Comparison of ENCODE assay signal across 19 cellular contexts in the genomic region with DNA sequence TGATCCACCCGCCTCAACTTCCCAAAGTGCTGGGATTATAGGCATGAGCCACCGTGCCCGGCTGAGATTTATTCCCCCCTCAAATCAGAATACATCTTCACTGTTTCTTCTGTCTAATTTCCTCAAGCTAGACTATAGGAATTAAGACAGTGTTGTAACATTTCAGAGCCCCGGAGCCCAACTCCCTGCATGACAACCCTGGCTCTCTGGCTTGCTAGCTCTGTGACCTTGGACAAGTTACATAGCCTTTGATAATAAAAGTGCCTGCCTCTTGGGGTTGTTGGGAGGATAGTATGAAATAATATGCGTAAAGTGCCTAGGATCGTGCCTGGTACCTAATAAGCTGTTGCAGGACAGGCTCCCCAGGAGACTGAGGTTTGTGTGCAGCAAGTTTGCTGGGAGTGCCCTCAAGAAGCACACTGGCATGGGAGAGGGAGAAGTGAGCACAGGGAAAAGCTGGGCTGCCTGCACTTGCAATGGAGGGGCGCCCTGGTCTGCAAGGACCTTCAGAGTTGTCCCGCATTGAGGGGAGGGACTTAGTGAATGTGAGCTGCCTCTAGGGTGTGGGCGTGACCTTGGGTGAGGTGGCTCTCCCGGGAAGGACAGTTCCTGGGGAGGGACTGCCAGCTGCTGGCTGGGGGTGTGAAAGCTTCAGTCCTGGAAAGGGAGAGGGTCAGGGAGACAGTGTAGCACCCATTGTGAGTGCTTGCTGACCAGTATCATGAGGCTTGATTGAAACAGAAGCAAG. TPM values are rescaled to one million over a fixed set of nuclear protein-coding genes. Genes with fewer than 3 reads are reported as not detected.
DNase-seq lines count a peak whose midpoint lies in the region; ATAC-seq, FAIRE-seq and TF ChIP-seq lines count a peak whose summit lies in the region.
"Had no signal": no experiment of that assay in that cellular context is flagged by ENCODE, and none has a peak within 500 bp of the region (broad histone marks: within the 10 kb centered on the region; RNA-seq: fewer than 3 reads in every experiment).

No MANE protein-coding gene starts in this region.

- no peak overlapping the region for H3K56ac ChIP-seq in H9 (ENCODE audit: insufficient read length, low read depth, low read length)

- no peak overlapping the region for H2BK15ac ChIP-seq in H9 (ENCODE audit: low read depth, low read length)

- no peak overlapping the region for H2BK20ac ChIP-seq in H9 (ENCODE audit: low read depth, low read length, poor library complexity, severe bottlenecking)

- no peak for FAIRE-seq in pancreas (lab: Jason Lieb, UNC)
- FAIRE-seq: endothelial cell of umbilical vein, G401.6 had no signal

- no CpG with 5 or more reads among the region's 10 CpGs for WGBS in H9 (ENCODE audit: extremely low coverage, insufficient read length, low lambda C conversion rate)
- WGBS in heart right ventricle, 2 donors, result 63 to 67% methylated on average over 10 of the region's 10 CpGs
- WGBS in pancreas, 2 donors, result 37 to 42% methylated on average over 10 of the region's 10 CpGs

- no peak overlapping the region for H3T11ph ChIP-seq in H9 (ENCODE audit: low read length)

- H3K4me3 Mint-ChIP-seq in H9, result no peak overlapping the region; a peak in 1 of 5 replicates
- H3K4me3 Mint-ChIP-seq: CD4-positive, CD25-positive, alpha-beta regulatory T cell; naive thymus-derived CD4-positive, alpha-beta T cell had no signal

- POLR2A ChIA-PET in Panc1 (lab: Charles Lee), result no interaction called here

- no peaks in the 10 kb centered on the region; the same call in 1 of the 2 replicates for H3K27me3 ChIP-seq in H9 (ENCODE audit: insufficient read depth, low read length)
- no peaks in the 10 kb centered on the region for H3K27me3 ChIP-seq in Panc1 (ENCODE audit: control insufficient read depth, insufficient read depth, low read length)
- no peaks in the 10 kb centered on the region for H3K27me3 ChIP-seq in heart right ventricle
- no peaks in the 10 kb centered on the region for H3K27me3 ChIP-seq in pancreas

- no peaks in the 10 kb centered on the region for H3K9me3 ChIP-seq in H9 (ENCODE audit: control insufficient read depth, low read depth, low read length)
- no peaks in the 10 kb centered on the region for H3K9me3 ChIP-seq in Panc1 (ENCODE audit: control insufficient read depth, insufficient read depth, low read depth, low read length)
- no peaks in the 10 kb centered on the region for H3K9me3 ChIP-seq in heart right ventricle
- H3K9me3 ChIP-seq in pancreas, result no peaks in the 10 kb centered on the region
- H3K9me3 ChIP-seq: psoas muscle had no signal

- H3K36me3 ChIP-seq in Panc1 (ENCODE audit: control insufficient read depth, insufficient read depth, low read length) (no peaks in the 10 kb centered on the region), heart right ventricle (no peaks in the 10 kb centered on the region), pancreas (no peaks in the 10 kb centered on the region)

- H3K27ac ChIP-seq in H9 (ENCODE audit: insufficient read length, low read depth, low read length) (no peak overlapping the region), Panc1 (ENCODE audit: low read length) (no peak overlapping the region), heart right ventricle (peak overlapping the region in 3 of 10 donors; percentile 21 to 39 (median 36)), pancreas (no peak overlapping the region)
- H3K27ac ChIP-seq: psoas muscle had no signal

- no peak overlapping the region for H4K5ac ChIP-seq in H9 (ENCODE audit: insufficient read length, low read depth, low read length)

- H3K79me2 ChIP-seq in H9 (ENCODE audit: insufficient read depth, low read length), result no peaks in the 10 kb centered on the region

- no peaks in the 10 kb centered on the region for H4K20me1 ChIP-seq in H9 (ENCODE audit: control insufficient read depth, insufficient read depth, insufficient read length)

- no peak overlapping the region for H3K4me2 ChIP-seq in H9 (ENCODE audit: insufficient read depth, insufficient read length, low read length)

- H2BK120ac ChIP-seq in H9 (ENCODE audit: low read depth, low read length, poor library complexity, severe bottlenecking), result no peak overlapping the region

- no peak for TF ChIP-seq CTCF in H9 (conservative IDR thresholded peaks at IDR 0.05)
- TF ChIP-seq CTCF in Panc1 (IDR thresholded peaks at IDR 0.05), result no peak
- no peak for TF ChIP-seq CTCF in heart right ventricle (IDR thresholded peaks at IDR 0.05)
- no peak for TF ChIP-seq CTCF in pancreas (IDR thresholded peaks at IDR 0.05)

- no peak overlapping the region for H3K9ac ChIP-seq in H9 (ENCODE audit: extremely low read depth, insufficient read length, low read length)

- H3K27me3 Mint-ChIP-seq in H9 (ENCODE audit: low read depth), result peaks cover 84% of the 10 kb centered on the region
- H3K27me3 Mint-ChIP-seq: naive thymus-derived CD4-positive, alpha-beta T cell had no signal

- peaks cover 10 to 27% of the 10 kb centered on the region in 2 experiments for H3K4me1 Mint-ChIP-seq in H9

- no peak overlapping the region for H2AK5ac ChIP-seq in H9 (ENCODE audit: insufficient read length, low read length)

- H3K14ac ChIP-seq in H9 (ENCODE audit: insufficient read depth, low read length), result no peak overlapping the region; the same call in 1 of the 2 replicates

- no peak overlapping the region for H2BK5ac ChIP-seq in H9 (ENCODE audit: insufficient read length, low read length)

- H3K4ac ChIP-seq in H9 (ENCODE audit: low read depth, low read length), result no peak overlapping the region

- no peak overlapping the region for H4K8ac ChIP-seq in H9 (replicated peaks; ENCODE audit: insufficient read length, low read depth, low read length)

- no peak overlapping the region for H3K23ac ChIP-seq in H9 (ENCODE audit: insufficient read length, low read depth, low read length)

- no peaks in the 10 kb centered on the region for H3K23me2 ChIP-seq in H9 (ENCODE audit: insufficient read length, low read depth, low read length, poor library complexity, severe bottlenecking)

- no peaks in the 10 kb centered on the region for H3K36me3 Mint-ChIP-seq in H9 (ENCODE audit: insufficient read depth in 1 of 3, low read depth in 3 of 3)
- H3K36me3 Mint-ChIP-seq: CD4-positive, CD25-positive, alpha-beta regulatory T cell had no signal

- H3K4me3 ChIP-seq in Panc1 (ENCODE audit: low read depth in 2 of 2, low read length in 2 of 2) (no peak overlapping the region), heart right ventricle (no peak overlapping the region), pancreas (no peak overlapping the region)
- H3K4me3 ChIP-seq: psoas muscle had no signal

- BruUV-seq in Panc1 (replicated peaks; lab: Mats Ljungman, UMichigan), result no TSS peak

- no peaks in the 10 kb centered on the region; the same call in 1 of the 2 replicates for H3K4me1 ChIP-seq in H9 (ENCODE audit: insufficient read depth, low read length)
- no peaks in the 10 kb centered on the region for H3K4me1 ChIP-seq in Panc1 (ENCODE audit: control insufficient read depth, insufficient read depth, low read length)
- peaks cover 0 to 15% (median under 1%) of the 10 kb centered on the region in 9 donors for H3K4me1 ChIP-seq in heart right ventricle
- H3K4me1 ChIP-seq in pancreas, result peaks cover 4 to 7% (median 5%) of the 10 kb centered on the region in 3 donors
- H3K4me1 ChIP-seq: psoas muscle had no signal

- ATAC-seq in Panc1, result peak; percentile 70
- ATAC-seq in heart right ventricle, result peak; percentile 61 to 83 (median 73)
- peak; percentile 38 to 71 (median 55) for ATAC-seq in pancreas
- ATAC-seq in GM19395 (IDR thresholded peaks at IDR 0.05; ENCODE audit: unreplicated experiment), result no peak
- no peak for ATAC-seq in GM21529 (IDR thresholded peaks at IDR 0.05; ENCODE audit: unreplicated experiment)
- ATAC-seq: naive thymus-derived CD4-positive, alpha-beta T cell; psoas muscle had no signal

- no peak overlapping the region for H2BK12ac ChIP-seq in H9 (ENCODE audit: insufficient read length, low read depth, low read length)

- no peaks in the 10 kb centered on the region for H3K9me3 Mint-ChIP-seq in H9
- H3K9me3 Mint-ChIP-seq: CD4-positive, CD25-positive, alpha-beta regulatory T cell; naive thymus-derived CD4-positive, alpha-beta T cell had no signal

- H4K91ac ChIP-seq in H9 (ENCODE audit: insufficient read length, low read depth, low read length), result no peak overlapping the region

- in situ Hi-C loops in Panc1 (cut with HindIII; ENCODE audit: low pct_unique_long_range_greater_than_20kb, low sequenced_read_pairs), result no loop called here

- H2AFZ ChIP-seq in H9 (ENCODE audit: low read length), result no peak overlapping the region

- peak; percentile 76 for DNase-seq in H9
- no peak for DNase-seq in Panc1 (ENCODE audit: low read depth, low spot score)
- peak in 1 of 2 donors; percentile 43 for DNase-seq in heart right ventricle
- DNase-seq in pancreas, result peak in 1 of 6 donors; percentile 38
- DNase-seq in germinal center (ENCODE audit: low spot score), result no peak
- no peak for DNase-seq in NK-92 (lab: John Stamatoyannopoulos, UW; ENCODE audit: unreplicated experiment)
- DNase-seq: CD4-positive, CD25-positive, alpha-beta regulatory T cell; glutamatergic neuron; naive thymus-derived CD4-positive, alpha-beta T cell; NCI-H2081; NCI-H774; psoas muscle; stimulated activated CD4-positive, alpha-beta T cell treated with anti-CD3 and anti-CD28 coated beads, Interleukin-15, amount 100 ng/mL, for 24 hours; substantia nigra; T1000 had no signal

- intact Hi-C loops in Panc1 (cut with micrococcal nuclease; ENCODE audit: unreplicated experiment), result no loop called here
- intact Hi-C loops in heart right ventricle (cut with DNase I), result no loop called here
- intact Hi-C loops in pancreas (cut with DNase I), result no loop called here

- no peak overlapping the region for H3K18ac ChIP-seq in H9 (ENCODE audit: insufficient read length, low read depth, low read length)

- H3K79me1 ChIP-seq in H9 (ENCODE audit: insufficient read depth, low read depth, low read length, poor library complexity, severe bottlenecking), result no peaks in the 10 kb centered on the region

- CTCF ChIA-PET in Panc1 (lab: Charles Lee), result interaction anchor here (0.7 kb wide), 1 partner anchor 82 kb away, joined by 9 read pairs; no protein-coding TSS in a partner anchor

- H3K27ac Mint-ChIP-seq in H9, result no peak overlapping the region; a peak in 1 of 7 replicates

RNA-seq across cellular contexts. Expression of gene TAF8, which starts 43.4 kb away (rescaled TPM):
- total RNA-seq in H9 (2021), result 30.4 and 32.9 TPM in 2 replicates
- total RNA-seq in Panc1 (2021; ENCODE audit: unreplicated experiment), result 35.5 TPM
- 18.2 TPM for polyA plus RNA-seq in Panc1 (2012; ENCODE audit: insufficient read length)
- total RNA-seq in heart right ventricle, result 10 to 100 TPM; 21.0 to 38.1 (median 31.6) TPM
- polyA plus RNA-seq in heart right ventricle, result 10 to 100 TPM; 15.2 to 20.1 TPM
- 10 to 100 TPM in 3 of 6 donors, 1 to 10 TPM in 3; 7.5 to 16.8 (median 9.8) TPM for total RNA-seq in pancreas
- polyA plus RNA-seq in pancreas, result 1 to 10 TPM; 4.8 to 7.8 TPM

RNA-seq across cellular contexts. Expression of gene C6orf132, which starts 48.7 kb away (rescaled TPM):
- total RNA-seq in H9 (2021) (45.1 and 48.4 TPM in 2 replicates), Panc1 (2021; ENCODE audit: unreplicated experiment) (12.9 TPM), heart right ventricle (1 to 10 TPM in 9 of 10 donors, under 1 TPM in 1; 0.92 to 2.9 (median 2.1) TPM), pancreas (10 to 100 TPM; 10.5 to 21.6 (median 15.6) TPM)
- 11.4 TPM for polyA plus RNA-seq in Panc1 (2012; ENCODE audit: insufficient read length)
- polyA plus RNA-seq in heart right ventricle (1 to 10 TPM in 1 of 2 donors, under 1 TPM in 1; 0.23 to 1.8 TPM), pancreas (10 to 100 TPM in 1 of 2 donors, 1 to 10 TPM in 1; 6.1 to 16.7 TPM)
- total RNA-seq: CD4-positive, CD25-positive, alpha-beta regulatory T cell had no signal
- polyA plus RNA-seq: naive thymus-derived CD4-positive, alpha-beta T cell had no signal

Comparison
In these comparisons a context has a peak if more than half of its experiments do, and no peak if none do; other contexts are left out.
1. ATAC-seq: peak in Panc1 (single experiment), heart right ventricle (8 of 8) and pancreas (4 of 4); none in GM19395 (single experiment) and GM21529 (single experiment).